Comparison of ENCODE assay signal across 17 cellular contexts in the genomic region with DNA sequence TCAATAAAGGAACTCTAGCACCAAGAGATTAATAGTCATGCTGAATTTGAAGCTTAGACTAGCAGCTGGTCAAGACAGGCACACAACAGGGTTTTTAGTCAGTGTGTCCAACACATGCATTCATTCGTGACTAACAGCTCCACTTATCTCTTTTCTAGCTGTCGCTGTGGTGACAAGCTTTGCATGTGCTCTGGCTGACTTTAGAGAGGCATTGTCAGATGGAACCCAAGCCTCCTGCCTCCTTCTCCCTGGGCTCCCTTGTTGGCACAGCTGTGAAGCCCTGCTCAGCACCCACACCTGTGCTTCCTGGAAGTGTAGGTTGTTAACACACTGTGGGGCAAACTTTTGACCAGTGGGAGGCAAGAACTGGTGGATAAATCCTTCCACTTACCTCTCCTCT. TPM values are rescaled to one million over a fixed set of nuclear protein-coding genes. Genes with fewer than 3 reads are reported as not detected.
DNase-seq lines count a peak whose midpoint lies in the region; ATAC-seq and TF ChIP-seq lines count a peak whose summit lies in the region.
"Had no signal": no experiment of that assay in that cellular context is flagged by ENCODE, and none has a peak within 500 bp of the region (broad histone marks: within the 10 kb centered on the region; RNA-seq: fewer than 3 reads in every experiment).

No MANE protein-coding gene starts in this region.

- no peaks in the 10 kb centered on the region for H4K20me1 ChIP-seq in OCI-LY7 (ENCODE audit: insufficient read depth, low read length)

- CTCF ChIA-PET in activated naive CD4-positive, alpha-beta T cell treated with anti-CD3 and anti-CD28 coated beads for 36 hours (lab: Charles Lee), result interaction anchor here (0.6 to 1.0 kb wide), 2 partner anchors 8 to 300 kb away, joined by 3 to 6 read pairs; no protein-coding TSS in a partner anchor
- CTCF ChIA-PET in OCI-LY7 (lab: Charles Lee; ENCODE audit: unreplicated experiment), result no interaction called here

- no TSS peak for BruUV-seq in OCI-LY7 (replicated peaks; lab: Mats Ljungman, UMichigan)

- POLR2A ChIA-PET in OCI-LY7 (lab: Charles Lee), result interaction anchor here (0.5 kb wide), 1 partner anchor 444 kb away, joined by 4 read pairs; no protein-coding TSS in a partner anchor

- no peak overlapping the region for H3K27ac Mint-ChIP-seq in activated naive CD4-positive, alpha-beta T cell treated with anti-CD3 and anti-CD28 coated beads for 36 hours
- H3K27ac Mint-ChIP-seq: T-helper 2 cell treated with Interferon-gamma antibody and Interleukin-4, amounts not matched to agents 5 μg/mL and 100 μg/mL, for 36 hours had no signal

- H3K9me3 ChIP-seq in OCI-LY7 (ENCODE audit: low read length), result no peaks in the 10 kb centered on the region
- H3K9me3 ChIP-seq: MG63 had no signal

- no peak overlapping the region for H3K4me3 Mint-ChIP-seq in activated naive CD4-positive, alpha-beta T cell treated with anti-CD3 and anti-CD28 coated beads for 36 hours
- H3K4me3 Mint-ChIP-seq: T-helper 2 cell treated with Interferon-gamma antibody and Interleukin-4, amounts not matched to agents 5 μg/mL and 100 μg/mL, for 36 hours had no signal

- H3K4me3 ChIP-seq in OCI-LY7 (ENCODE audit: low read depth, low read length, poor library complexity, severe bottlenecking), result no peak overlapping the region
- H3K4me3 ChIP-seq: MG63, PC-9 had no signal

- ATAC-seq in GM19328 (IDR thresholded peaks at IDR 0.05; ENCODE audit: unreplicated experiment), result no peak

- H3K4me2 ChIP-seq in OCI-LY7 (ENCODE audit: low read length), result no peak overlapping the region
- H3K4me2 ChIP-seq: PC-9 had no signal

- no peaks in the 10 kb centered on the region for H3K9me3 Mint-ChIP-seq in activated naive CD4-positive, alpha-beta T cell treated with anti-CD3 and anti-CD28 coated beads for 36 hours
- H3K9me3 Mint-ChIP-seq: T-helper 2 cell treated with Interferon-gamma antibody and Interleukin-4, amounts not matched to agents 5 μg/mL and 100 μg/mL, for 36 hours had no signal

- no peaks in the 10 kb centered on the region for H3K36me3 ChIP-seq in OCI-LY7 (ENCODE audit: insufficient read depth, low read length)
- H3K36me3 ChIP-seq: MG63 had no signal

- no peak overlapping the region for H3K27ac ChIP-seq in OCI-LY7 (ENCODE audit: low read depth, low read length, poor library complexity, severe bottlenecking)
- H3K27ac ChIP-seq: C4-2B, PC-9 had no signal

- H3K79me2 ChIP-seq in OCI-LY7 (ENCODE audit: insufficient read depth, low read depth, low read length), result no peaks in the 10 kb centered on the region

- no peaks in the 10 kb centered on the region for H3K9me2 ChIP-seq in OCI-LY7 (ENCODE audit: insufficient read depth, low read length)

- H2AFZ ChIP-seq in OCI-LY7 (ENCODE audit: low read length), result no peak overlapping the region
- H2AFZ ChIP-seq: PC-9 had no signal

- no peak for TF ChIP-seq CTCF in OCI-LY7 (conservative IDR thresholded peaks at IDR 0.05; ENCODE audit: low read length)

- no peaks in the 10 kb centered on the region for H3K4me1 Mint-ChIP-seq in activated naive CD4-positive, alpha-beta T cell treated with anti-CD3 and anti-CD28 coated beads for 36 hours (ENCODE audit: low read depth)

- H3K27me3 Mint-ChIP-seq in activated naive CD4-positive, alpha-beta T cell treated with anti-CD3 and anti-CD28 coated beads for 36 hours (ENCODE audit: low read depth), result peaks cover 16% of the 10 kb centered on the region

- DNase-seq in NCI-H748 (lab: John Stamatoyannopoulos, UW; ENCODE audit: unreplicated experiment), result peak; percentile 11
- DNase-seq in NCI-H748 treated with DMSO at 0.1 percent for 48 hours (lab: John Stamatoyannopoulos, UW), result no peak
- DNase-seq in LHCN-M2 (ENCODE audit: low read depth), result peak; percentile 15
- peak; percentile 51 for DNase-seq in NCI-H510A treated with DMSO at 0.1 percent for 48 hours (lab: John Stamatoyannopoulos, UW)
- peak; percentile 40 for DNase-seq in myocyte (ENCODE audit: low read depth)
- no peak for DNase-seq in activated naive CD4-positive, alpha-beta T cell treated with anti-CD3 and anti-CD28 coated beads for 36 hours
- no peak for DNase-seq in OCI-LY7 (ENCODE audit: low spot score)
- DNase-seq: COR-L47, HCEC 1CT, MG63, NCI-H1105, NCI-H2081 treated with DMSO at 0.1 percent for 48 hours, NCI-H446 treated with DMSO at 0.1 percent for 48 hours, PC-9 had no signal

- intact Hi-C loops in activated naive CD4-positive, alpha-beta T cell treated with anti-CD3 and anti-CD28 coated beads for 36 hours (cut with micrococcal nuclease), result no loop called here
- intact Hi-C loops in OCI-LY7 (cut with micrococcal nuclease; ENCODE audit: unreplicated experiment), result no loop called here

- no peaks in the 10 kb centered on the region for H3K36me3 Mint-ChIP-seq in activated naive CD4-positive, alpha-beta T cell treated with anti-CD3 and anti-CD28 coated beads for 36 hours (ENCODE audit: low read depth)

- H3K4me1 ChIP-seq in OCI-LY7 (ENCODE audit: insufficient read depth, low read length, poor library complexity, severe bottlenecking), result no peaks in the 10 kb centered on the region

RNA-seq across cellular contexts. Expression of a gene that starts 9.8 kb away (rescaled TPM):
- total RNA-seq in LHCN-M2 (2014; rRNA removed), result 30.9 and 31.1 TPM in 2 replicates
- 13.4 TPM for polyA plus RNA-seq in LHCN-M2 (2012)
- total RNA-seq in myocyte, result 27.8 and 31.0 TPM in 2 replicates
- 14.1 TPM for polyA plus RNA-seq in myocyte (2012)
- total RNA-seq in activated naive CD4-positive, alpha-beta T cell treated with anti-CD3 and anti-CD28 coated beads for 36 hours, result 10 to 100 TPM; 35.8 to 37.9 TPM
- 26.5 and 31.2 TPM in 2 replicates for total RNA-seq in OCI-LY7 (2014; rRNA removed; shearing (Covaris generic))
- 33.6 and 40.5 TPM in 2 replicates for total RNA-seq in OCI-LY7 (2022)

Comparison
In these comparisons a context has a peak if more than half of its experiments do, and no peak if none do; other contexts are left out.
1. DNase-seq: peak in NCI-H748 (single experiment), LHCN-M2 (single experiment), NCI-H510A treated with DMSO at 0.1 percent for 48 hours (single experiment) and myocyte (single experiment); none in NCI-H748 treated with DMSO at 0.1 percent for 48 hours (single experiment), activated naive CD4-positive, alpha-beta T cell treated with anti-CD3 and anti-CD28 coated beads for 36 hours (single experiment) and OCI-LY7 (single experiment).